ENCODE assay signal across 8 cellular contexts in the genomic region with DNA sequence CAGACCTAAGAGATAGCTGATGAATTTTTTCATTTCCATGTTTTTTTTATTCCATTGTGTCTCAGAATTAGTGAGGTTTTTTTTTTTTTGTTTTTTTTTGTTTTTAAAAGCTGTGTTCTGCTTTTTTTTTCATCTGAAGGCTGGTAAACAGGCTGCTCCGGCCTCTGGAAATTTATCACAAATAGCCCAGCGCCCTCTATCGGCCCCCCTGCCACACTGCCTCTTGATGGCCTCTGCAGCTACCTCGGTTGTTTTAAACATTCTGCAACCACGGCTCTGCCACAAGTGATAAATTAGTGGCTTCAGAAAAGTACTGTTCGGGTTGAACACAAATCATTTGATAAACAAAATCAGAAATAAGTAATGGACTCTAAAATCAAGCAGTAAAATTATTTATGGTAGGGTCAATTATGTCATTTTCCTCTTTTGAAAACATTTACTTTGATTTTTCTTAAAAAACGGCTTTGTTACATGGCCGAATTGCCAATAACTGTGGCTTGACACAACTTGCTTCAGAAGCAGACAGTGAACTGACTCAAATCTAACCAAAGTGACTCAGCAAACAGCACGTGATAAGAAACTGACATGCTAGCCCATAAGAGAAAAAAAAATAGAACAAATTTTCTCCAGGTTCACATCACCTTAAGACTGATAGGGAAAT.
DNase-seq lines count a peak whose midpoint lies in the region; ATAC-seq lines count a peak whose summit lies in the region.

No MANE protein-coding gene starts in this region.

- DNase-seq in NCI-H510A treated with DMSO at 0.1 percent for 48 hours (lab: John Stamatoyannopoulos, UW) (peak; percentile 62), NCI-H510A (lab: John Stamatoyannopoulos, UW) (no peak), NCI-H446 treated with DMSO at 0.1 percent for 48 hours (lab: John Stamatoyannopoulos, UW) (peak; percentile 23), epidermal melanocyte (ENCODE audit: insufficient read length, low spot score) (peak; percentile 28), myocyte (ENCODE audit: low read depth) (peak; percentile 65), superior temporal gyrus (ENCODE audit: extremely low spot score) (peak; percentile 74)
- DNase-seq in activated CD4-positive, alpha-beta T cell treated with anti-CD3 and anti-CD28 coated beads, Interleukin-2, amount 50 U/mL, for 4 hours = peak; percentile 15 to 30

- ATAC-seq in HG02852 (IDR thresholded peaks at IDR 0.05; ENCODE audit: unreplicated experiment) = peak; percentile 67
